In the genomic region with DNA sequence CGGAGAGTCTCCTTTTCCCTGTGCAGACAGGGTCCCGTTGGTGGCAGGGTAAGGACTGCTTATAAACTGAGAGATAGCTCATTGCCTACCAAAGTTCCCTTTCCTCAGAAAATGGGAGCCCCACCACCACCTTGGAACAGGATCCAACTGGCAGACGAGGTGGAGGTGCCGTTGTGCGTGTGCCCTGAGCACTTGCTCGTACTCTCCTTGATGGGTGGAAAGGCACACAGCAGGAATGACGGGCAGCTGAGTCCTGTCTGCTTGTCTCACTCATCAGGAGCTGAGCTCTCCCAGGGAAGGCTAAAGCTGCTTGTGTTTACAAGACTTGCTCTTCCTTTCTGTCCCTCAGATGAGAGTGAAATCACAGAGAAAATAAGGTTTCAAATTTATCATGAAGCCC, we compare ENCODE assay signal across 18 cellular contexts.
DNase-seq lines count a peak whose midpoint lies in the region; ATAC-seq and TF ChIP-seq lines count a peak whose summit lies in the region.
"Had no signal": no experiment of that assay in that cellular context is flagged by ENCODE, and none has a peak within 500 bp of the region (broad histone marks: within the 10 kb centered on the region; RNA-seq: fewer than 3 reads in every experiment).

No MANE protein-coding gene starts in this region.

- in situ Hi-C loops in KBM-7 (cut with MboI; ENCODE audit: low pct_unique_long_range_greater_than_20kb, low sequenced_read_pairs), result no loop called here

- peak overlapping the region; percentile 74 for H3K27ac Mint-ChIP-seq in dendritic cell treated with granulocyte-macrophage colony-stimulating factor and Interleukin-4, amounts not matched to agents 40 ng/mL and 50 ng/mL, for 4 days
- peak overlapping the region; percentile 21 for H3K27ac Mint-ChIP-seq in mesothelial cell of epicardium
- H3K27ac Mint-ChIP-seq: HFFc6 had no signal

- ATAC-seq in HG03342 (IDR thresholded peaks at IDR 0.05; ENCODE audit: unreplicated experiment), result no peak
- ATAC-seq: A549 had no signal

- no peaks in the 10 kb centered on the region for H3K27me3 Mint-ChIP-seq in dendritic cell treated with granulocyte-macrophage colony-stimulating factor and Interleukin-4, amounts not matched to agents 40 ng/mL and 50 ng/mL, for 4 days
- H3K27me3 Mint-ChIP-seq in mesothelial cell of epicardium (ENCODE audit: low read depth), result no peaks in the 10 kb centered on the region

- DNase-seq in activated CD8-positive, alpha-beta memory T cell treated with anti-CD3 and anti-CD28 coated beads for 24 hours, result peak; percentile 51
- no peak for DNase-seq in activated CD8-positive, alpha-beta memory T cell treated with anti-CD3 and anti-CD28 coated beads, Interleukin-2, amount 50 U/mL, for 48 hours
- DNase-seq in mesothelial cell of epicardium (ENCODE audit: low spot score in 2 of 2, unreplicated experiment in 2 of 2) (no peak), KBM-7 (no peak), NCI-H82 treated with DMSO at 0.1 percent for 48 hours (lab: John Stamatoyannopoulos, UW; ENCODE audit: unreplicated experiment) (no peak)
- DNase-seq: COR-L47, HFFc6, Karpas-422, MM.1S, NCI-H1105 treated with DMSO at 0.1 percent for 48 hours, NCI-H1694 treated with DMSO at 0.1 percent for 48 hours, NCI-H2171, NCI-H82, PC-9, SJCRH30 had no signal

- H3K4me3 Mint-ChIP-seq in dendritic cell treated with granulocyte-macrophage colony-stimulating factor and Interleukin-4, amounts not matched to agents 40 ng/mL and 50 ng/mL, for 4 days, result no peak overlapping the region
- no peak overlapping the region for H3K4me3 Mint-ChIP-seq in mesothelial cell of epicardium
- H3K4me3 Mint-ChIP-seq: HFFc6 had no signal

- no peaks in the 10 kb centered on the region for H3K36me3 Mint-ChIP-seq in dendritic cell treated with granulocyte-macrophage colony-stimulating factor and Interleukin-4, amounts not matched to agents 40 ng/mL and 50 ng/mL, for 4 days (ENCODE audit: low read depth)
- no peaks in the 10 kb centered on the region for H3K36me3 Mint-ChIP-seq in mesothelial cell of epicardium

- peaks cover 57% of the 10 kb centered on the region for H3K4me1 Mint-ChIP-seq in dendritic cell treated with granulocyte-macrophage colony-stimulating factor and Interleukin-4, amounts not matched to agents 40 ng/mL and 50 ng/mL, for 4 days (ENCODE audit: low read depth)
- H3K4me1 Mint-ChIP-seq in mesothelial cell of epicardium, result peaks cover 5% of the 10 kb centered on the region

- no peaks in the 10 kb centered on the region for H3K9me3 Mint-ChIP-seq in dendritic cell treated with granulocyte-macrophage colony-stimulating factor and Interleukin-4, amounts not matched to agents 40 ng/mL and 50 ng/mL, for 4 days
- no peaks in the 10 kb centered on the region for H3K9me3 Mint-ChIP-seq in mesothelial cell of epicardium
- H3K9me3 Mint-ChIP-seq: HFFc6 had no signal

- no peak for TF ChIP-seq CTCF in mesothelial cell of epicardium (IDR thresholded peaks at IDR 0.05; ENCODE audit: unreplicated experiment)

- intact Hi-C loops in dendritic cell treated with granulocyte-macrophage colony-stimulating factor and Interleukin-4, amounts not matched to agents 40 ng/mL and 50 ng/mL, for 4 days (cut with micrococcal nuclease), result no loop called here
